Comparison of ENCODE assay signal across 25 cellular contexts in genomic region chr15:72450805-72451204, GRCh38. TPM values are rescaled to one million over a fixed set of nuclear protein-coding genes. Genes with fewer than 3 reads are reported as not detected.
"Had no signal": no experiment of that assay in that cellular context is flagged by ENCODE, and none has a peak within 500 bp of the region (broad histone marks: within the 10 kb centered on the region; RNA-seq: fewer than 3 reads in every experiment).

No MANE protein-coding gene starts in this region.

- H3K27me3 ChIP-seq: Peyer's patch had no signal

- H3K9ac ChIP-seq: SK-N-SH had no signal

- H3K4me2 ChIP-seq: SK-N-SH had no signal

- H3K9me3 ChIP-seq: Peyer's patch, SK-N-SH had no signal

- H3K4me3 ChIP-seq: Peyer's patch had no signal

- ATAC-seq: PC-3, T-cell had no signal

- DNase-seq: KBM-7; MV-4-11; NCI-H1048; NCI-H1105; NCI-H1417; NCI-H1436 treated with DMSO at 0.1 percent for 48 hours; NCI-H1694; NCI-H187 treated with DMSO at 0.1 percent for 48 hours; NCI-H2029 treated with DMSO at 0.1 percent for 48 hours; NCI-H2227 treated with DMSO at 0.1 percent for 48 hours; NCI-H526 treated with DMSO at 0.1 percent for 48 hours; NCI-H748 treated with DMSO at 0.1 percent for 48 hours; NK-92 treated with Interleukin-12 subunit alpha and Interleukin-12 subunit beta, amount 100 ng/mL, for 24 hours; PC-3; Peyer's patch; SK-N-SH; SW 1271; T-cell had no signal

- H3K36me3 ChIP-seq: Peyer's patch had no signal

- H3K27ac ChIP-seq: Peyer's patch had no signal

- H3K4me1 ChIP-seq: Peyer's patch had no signal

RNA-seq across cellular contexts. Expression of gene TMEM202, which starts 52.7 kb away (rescaled TPM):
- total RNA-seq: HT-29, LHCN-M2, MCF 10A, NCI-H460, OCI-LY7, PC-3, Peyer's patch, RPMI7951, SK-MEL-5, T-cell had no signal
- polyA plus RNA-seq: SK-N-SH had no signal
